14 cellular contexts compared by ENCODE assay signal in genomic region chr16:15993946-15994665, GRCh38. TPM values are rescaled to one million over a fixed set of nuclear protein-coding genes. Genes with fewer than 3 reads are reported as not detected.
DNase-seq lines count a peak whose midpoint lies in the region; ATAC-seq lines count a peak whose summit lies in the region.
"Had no signal": no experiment of that assay in that cellular context is flagged by ENCODE, and none has a peak within 500 bp of the region (broad histone marks: within the 10 kb centered on the region; RNA-seq: fewer than 3 reads in every experiment).

No MANE protein-coding gene starts in this region.

- H3K9me3 Mint-ChIP-seq in activated T-helper 17 cell treated with anti-CD3 and anti-CD28 coated beads, Interleukin-2, amount 50 U/mL, for 72 hours, result no peaks in the 10 kb centered on the region
- H3K9me3 Mint-ChIP-seq: mesothelial cell of epicardium had no signal

- no peak for ATAC-seq in activated T-helper 17 cell treated with anti-CD3 and anti-CD28 coated beads, Interleukin-2, amount 50 U/mL, for 72 hours (replicated peaks)
- no peak for ATAC-seq in GM18870 (IDR thresholded peaks at IDR 0.05; ENCODE audit: unreplicated experiment)
- ATAC-seq: GM12878 had no signal

- peaks cover 28% of the 10 kb centered on the region for H3K4me1 Mint-ChIP-seq in activated T-helper 17 cell treated with anti-CD3 and anti-CD28 coated beads, Interleukin-2, amount 50 U/mL, for 72 hours

- H3K9ac ChIP-seq in rectal smooth muscle tissue (ENCODE audit: low read length), result no peak overlapping the region

- peak overlapping the region; percentile 4 for H3K27ac ChIP-seq in rectal smooth muscle tissue (ENCODE audit: low read depth, low read length)

- H3K36me3 Mint-ChIP-seq in activated T-helper 17 cell treated with anti-CD3 and anti-CD28 coated beads, Interleukin-2, amount 50 U/mL, for 72 hours (ENCODE audit: low read depth), result peaks cover 71% of the 10 kb centered on the region

- peak overlapping the region; percentile 55 for H3K27ac Mint-ChIP-seq in activated T-helper 17 cell treated with anti-CD3 and anti-CD28 coated beads, Interleukin-2, amount 50 U/mL, for 72 hours
- H3K27ac Mint-ChIP-seq: mesothelial cell of epicardium had no signal

- no peaks in the 10 kb centered on the region for H3K27me3 ChIP-seq in rectal smooth muscle tissue (ENCODE audit: control insufficient read depth, insufficient read depth, low read length)
- H3K27me3 ChIP-seq: breast epithelium had no signal

- H3K36me3 ChIP-seq in rectal smooth muscle tissue (ENCODE audit: control insufficient read depth, insufficient read depth, low read length), result no peaks in the 10 kb centered on the region
- H3K36me3 ChIP-seq: breast epithelium had no signal

- H3K4me1 ChIP-seq in rectal smooth muscle tissue (ENCODE audit: control insufficient read depth, insufficient read depth, low read length), result peaks cover 19% of the 10 kb centered on the region
- H3K4me1 ChIP-seq: breast epithelium had no signal

- H3K4me3 Mint-ChIP-seq in activated T-helper 17 cell treated with anti-CD3 and anti-CD28 coated beads, Interleukin-2, amount 50 U/mL, for 72 hours, result peak overlapping the region; percentile 32
- H3K4me3 Mint-ChIP-seq: mesothelial cell of epicardium had no signal

- H3K27me3 Mint-ChIP-seq in activated T-helper 17 cell treated with anti-CD3 and anti-CD28 coated beads, Interleukin-2, amount 50 U/mL, for 72 hours, result no peaks in the 10 kb centered on the region

- DNase-seq in Daoy (ENCODE audit: low read depth) (peak; percentile 34), fibroblast of the conjunctiva (ENCODE audit: low read depth) (peak; percentile 75), DMS79 (lab: John Stamatoyannopoulos, UW) (no peak), OCI-M2 (lab: John Stamatoyannopoulos, UW; ENCODE audit: unreplicated experiment) (no peak), A172 (ENCODE audit: low spot score) (no peak)
- DNase-seq: glutamatergic neuron; NK-92 treated with Interleukin-12 subunit alpha and Interleukin-12 subunit beta, amount 100 ng/mL, for 24 hours had no signal

- H3K4me3 ChIP-seq in rectal smooth muscle tissue (ENCODE audit: low read length), result no peak overlapping the region
- H3K4me3 ChIP-seq: breast epithelium, GM12878, skin epidermis had no signal

RNA-seq across cellular contexts. Expression of gene ABCC1, which starts 44.7 kb away (rescaled TPM):
- total RNA-seq in Daoy (2014; rRNA removed; shearing (Covaris generic)), result 9.0 and 11.8 TPM in 2 replicates
- total RNA-seq in activated T-helper 17 cell treated with anti-CD3 and anti-CD28 coated beads, Interleukin-2, amount 50 U/mL, for 72 hours, result 10 to 100 TPM; 78.0 to 84.0 TPM
- total RNA-seq in A172 (2014; rRNA removed; shearing (Covaris generic)), result 14.6 and 15.5 TPM in 2 replicates

Comparison
In these comparisons a context has a peak if more than half of its experiments do, and no peak if none do; other contexts are left out.
1. DNase-seq: peak in Daoy (single experiment) and fibroblast of the conjunctiva (single experiment); none in DMS79 (single experiment), OCI-M2 (single experiment) and A172 (single experiment).